8 cellular contexts compared by ENCODE assay signal in genomic region chr15:74176262-74177208, GRCh38.
A peak's percentile ranks its signal among the peaks of the same experiment; 100 is the strongest.
DNase-seq lines count a peak whose midpoint lies in the region; ATAC-seq and TF ChIP-seq lines count a peak whose summit lies in the region.
"Had no signal": no experiment of that assay in that cellular context is flagged by ENCODE, and none has a peak within 500 bp of the region (broad histone marks: within the 10 kb centered on the region; RNA-seq: fewer than 3 reads in every experiment).

No MANE protein-coding gene starts in this region.

- peak overlapping the region; percentile 79 to 92 for H3K27ac ChIP-seq in tibial artery

- H3K36me3 ChIP-seq in tibial artery: peaks cover 0 to 15% (median 7%) of the 10 kb centered on the region in 3 donors

- no peaks in the 10 kb centered on the region for H3K36me3 Mint-ChIP-seq in activated naive CD4-positive, alpha-beta T cell treated with anti-CD3 and anti-CD28 coated beads, Interleukin-2, amount 10 ng/mL, durations not matched to agents 7 days and 5 days

- H3K4me1 Mint-ChIP-seq in activated naive CD4-positive, alpha-beta T cell treated with anti-CD3 and anti-CD28 coated beads, Interleukin-2, amount 10 ng/mL, durations not matched to agents 7 days and 5 days: no peaks in the 10 kb centered on the region

- no peak overlapping the region for H3K4me3 Mint-ChIP-seq in activated naive CD4-positive, alpha-beta T cell treated with anti-CD3 and anti-CD28 coated beads, Interleukin-2, amount 10 ng/mL, durations not matched to agents 7 days and 5 days

- H3K9me3 ChIP-seq in tibial artery: no peaks in the 10 kb centered on the region

- H3K27me3 ChIP-seq in tibial artery: no peaks in the 10 kb centered on the region

- peak overlapping the region; percentile 34 for H3K27ac Mint-ChIP-seq in activated naive CD4-positive, alpha-beta T cell treated with anti-CD3 and anti-CD28 coated beads, Interleukin-2, amount 10 ng/mL, durations not matched to agents 7 days and 5 days

- CTCF ChIA-PET in activated naive CD4-positive, alpha-beta T cell treated with anti-CD3 and anti-CD28 coated beads, Interleukin-2, amount 10 ng/mL, durations not matched to agents 7 days and 5 days (lab: Charles Lee): interaction anchor here (1.6 kb wide), 1 partner anchor 14 kb away, joined by 3 read pairs; no protein-coding TSS in a partner anchor

- intact Hi-C loops in tibial artery (cut with DNase I; ENCODE audit: low total_unique reads): no loop called here

- no peak overlapping the region for H3K4me3 ChIP-seq in tibial artery

- no peaks in the 10 kb centered on the region for H3K9me3 Mint-ChIP-seq in activated naive CD4-positive, alpha-beta T cell treated with anti-CD3 and anti-CD28 coated beads, Interleukin-2, amount 10 ng/mL, durations not matched to agents 7 days and 5 days

- peaks cover 12 to 93% (median 86%) of the 10 kb centered on the region in 4 donors for H3K4me1 ChIP-seq in tibial artery

- peaks cover 18% of the 10 kb centered on the region for H3K27me3 Mint-ChIP-seq in activated naive CD4-positive, alpha-beta T cell treated with anti-CD3 and anti-CD28 coated beads, Interleukin-2, amount 10 ng/mL, durations not matched to agents 7 days and 5 days

- no peak for ATAC-seq in GM18519 (IDR thresholded peaks at IDR 0.05; ENCODE audit: low FRiP score, unreplicated experiment)
- ATAC-seq in HG02973 (IDR thresholded peaks at IDR 0.05; ENCODE audit: unreplicated experiment): no peak

- TF ChIP-seq CTCF in tibial artery (IDR thresholded peaks at IDR 0.05): no peak

- no peak for DNase-seq in activated naive CD4-positive, alpha-beta T cell treated with anti-CD3 and anti-CD28 coated beads, Interleukin-2, amount 10 ng/mL, durations not matched to agents 7 days and 5 days
- no peak for DNase-seq in activated naive CD4-positive, alpha-beta T cell treated with anti-CD3 and anti-CD28 coated beads, Interleukin-2, amount 50 U/mL, for 16 hours
- DNase-seq in iPS-NIHi11 (ENCODE audit: low spot score) (peak; percentile 64), tibial artery (peak; percentile 10 to 61)
- DNase-seq: ACHN, DMS79 had no signal

Comparison
In these comparisons a context has a peak if more than half of its experiments do, and no peak if none do; other contexts are left out.
1. DNase-seq: peak in iPS-NIHi11 (single experiment) and tibial artery (2 of 2); none in activated naive CD4-positive, alpha-beta T cell treated with anti-CD3 and anti-CD28 coated beads, Interleukin-2, amount 10 ng/mL, durations not matched to agents 7 days and 5 days (single experiment) and activated naive CD4-positive, alpha-beta T cell treated with anti-CD3 and anti-CD28 coated beads, Interleukin-2, amount 50 U/mL, for 16 hours (single experiment).